ENCODE assay signal across 8 cellular contexts in genomic region chr15:42650208-42651066, GRCh38.
A peak's percentile ranks its signal among the peaks of the same experiment; 100 is the strongest.
DNase-seq lines count a peak whose midpoint lies in the region; ATAC-seq and TF ChIP-seq lines count a peak whose summit lies in the region.

No MANE protein-coding gene starts in this region.

- intact Hi-C loops in activated B cell treated with CpG ODN at 0.5 μM for 24 hours (cut with micrococcal nuclease) = loop anchor here (2.0 to 10.0 kb wide), 4 partner anchors 68 to 176 kb away; partner anchors contain the start of genes HAUS2, LRRC57 and STARD9

- peaks cover 2% of the 10 kb centered on the region for H3K36me3 Mint-ChIP-seq in activated B cell treated with CpG ODN at 0.5 μM for 24 hours (ENCODE audit: low read depth)

- peaks cover 9% of the 10 kb centered on the region for H3K4me1 Mint-ChIP-seq in activated B cell treated with CpG ODN at 0.5 μM for 24 hours

- CTCF ChIA-PET in activated B cell treated with CpG ODN at 0.5 μM for 24 hours (lab: Charles Lee) = no interaction called here

- no peaks in the 10 kb centered on the region for H3K27me3 Mint-ChIP-seq in activated B cell treated with CpG ODN at 0.5 μM for 24 hours

- H3K4me3 Mint-ChIP-seq in activated B cell treated with CpG ODN at 0.5 μM for 24 hours = no peak overlapping the region

- no peaks in the 10 kb centered on the region for H3K9me3 Mint-ChIP-seq in activated B cell treated with CpG ODN at 0.5 μM for 24 hours

- POLR2A ChIA-PET in activated B cell treated with CpG ODN at 0.5 μM for 24 hours (lab: Charles Lee) = no interaction called here

- no peak for TF ChIP-seq CTCF in activated B cell treated with CpG ODN at 0.5 μM for 24 hours (IDR thresholded peaks at IDR 0.05)

- DNase-seq in GF-D8 (lab: John Stamatoyannopoulos, UW) = peak; percentile 24
- peak; percentile 70 for DNase-seq in NCI-H2227 treated with DMSO at 0.1 percent for 48 hours (lab: John Stamatoyannopoulos, UW)
- no peak for DNase-seq in activated B cell treated with CpG ODN at 0.5 μM for 24 hours
- peak; percentile 27 for DNase-seq in cerebellum (ENCODE audit: low spot score)
- DNase-seq in left lobe of liver (ENCODE audit: low spot score) = peak; percentile 67
- DNase-seq in stimulated activated CD4-positive, alpha-beta T cell treated with anti-CD3 and anti-CD28 coated beads, TNF-alpha, amount 100 ng/mL, for 24 hours (ENCODE audit: low read depth in 3 of 3) = peak in 2 of 3 experiments; percentile 6 to 50

- H3K27ac Mint-ChIP-seq in activated B cell treated with CpG ODN at 0.5 μM for 24 hours = no peak overlapping the region

- ATAC-seq in HG03039 (IDR thresholded peaks at IDR 0.05; ENCODE audit: unreplicated experiment) (peak; percentile 73), activated B cell treated with CpG ODN at 0.5 μM for 24 hours (ENCODE audit: low read depth) (peak; percentile 81), left lobe of liver (peak; percentile 99), GM19452 (IDR thresholded peaks at IDR 0.05; ENCODE audit: unreplicated experiment) (no peak)
